In the genomic region with DNA sequence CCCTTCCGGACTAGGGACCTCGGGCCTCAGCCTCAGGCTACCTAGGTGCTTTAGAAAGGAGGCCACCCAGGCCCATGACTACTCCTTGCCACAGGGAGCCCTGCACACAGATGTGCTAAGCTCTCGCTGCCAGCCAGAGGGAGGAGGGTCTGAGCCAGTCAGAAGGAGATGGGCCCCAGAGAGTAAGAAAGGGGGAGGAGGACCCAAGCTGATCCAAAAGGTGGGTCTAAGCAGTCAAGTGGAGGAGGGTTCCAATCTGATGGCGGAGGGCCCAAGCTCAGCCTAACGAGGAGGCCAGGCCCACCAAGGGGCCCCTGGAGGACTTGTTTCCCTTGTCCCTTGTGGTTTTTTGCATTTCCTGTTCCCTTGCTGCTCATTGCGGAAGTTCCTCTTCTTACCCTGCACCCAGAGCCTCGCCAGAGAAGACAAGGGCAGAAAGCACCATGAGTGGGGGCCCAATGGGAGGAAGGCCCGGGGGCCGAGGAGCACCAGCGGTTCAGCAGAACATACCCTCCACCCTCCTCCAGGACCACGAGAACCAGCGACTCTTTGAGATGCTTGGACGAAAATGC, we compare ENCODE assay signal across 9 cellular contexts. TPM values are rescaled to one million over a fixed set of nuclear protein-coding genes. Genes with fewer than 3 reads are reported as not detected.
DNase-seq lines count a peak whose midpoint lies in the region; ATAC-seq and TF ChIP-seq lines count a peak whose summit lies in the region.
"Had no signal": no experiment of that assay in that cellular context is flagged by ENCODE, and none has a peak within 500 bp of the region (broad histone marks: within the 10 kb centered on the region; RNA-seq: fewer than 3 reads in every experiment).

A gene (plus strand): TSS at position 389 of the 572 bp plus-strand sequence. CDS start 55 bp downstream, at position 444.

- H3K9me2 ChIP-seq in OCI-LY1 (ENCODE audit: low read depth, low read length): no peaks in the 10 kb centered on the region

- 65 to 74% (median 72%) methylated on average over 10 to 13 of the region's 13 CpGs for WGBS in adrenal gland, 4 donors
- 17 to 44% (median 40%) methylated on average over 4 to 13 of the region's 13 CpGs for WGBS in spleen, 5 donors

- no peak within 1 kb of the TSS for H2AFZ ChIP-seq in OCI-LY1 (ENCODE audit: low read length)

- no peaks in the 10 kb centered on the region for H3K27me3 ChIP-seq in OCI-LY1 (ENCODE audit: insufficient read depth, low read length)
- peaks cover 8% of the 10 kb centered on the region for H3K27me3 ChIP-seq in adrenal gland
- no peaks in the 10 kb centered on the region for H3K27me3 ChIP-seq in spleen (replicated peaks in 1 of 7)

- intact Hi-C loops in adrenal gland (cut with DNase I) (no loop called here), spleen (cut with DNase I; ENCODE audit: low total_unique reads) (no loop called here)

- no peaks in the 10 kb centered on the region for H4K20me1 ChIP-seq in OCI-LY1 (ENCODE audit: insufficient read depth, low read length)

- peak; percentile 86 for ATAC-seq in GM21528 (IDR thresholded peaks at IDR 0.05; ENCODE audit: low FRiP score, unreplicated experiment)

- H3K9me3 ChIP-seq in OCI-LY1 (ENCODE audit: low read length) (no peaks in the 10 kb centered on the region), adrenal gland (replicated peaks in 1 of 3) (no peaks in the 10 kb centered on the region), spleen (no peaks in the 10 kb centered on the region)

- no peak for TF ChIP-seq POLR2A in adrenal gland (IDR thresholded peaks at IDR 0.05)
- no peak for TF ChIP-seq POLR2A in spleen (IDR thresholded peaks at IDR 0.05)

- peak; percentile 71 for DNase-seq in GF-D8 (lab: John Stamatoyannopoulos, UW)
- peak in 2 of 7 donors; percentile 24 to 50 for DNase-seq in adrenal gland
- peak; percentile 87 for DNase-seq in spleen
- DNase-seq in NCI-H187 treated with DMSO at 0.1 percent for 48 hours (lab: John Stamatoyannopoulos, UW): no peak
- no peak for DNase-seq in NCI-H146 (lab: John Stamatoyannopoulos, UW)
- no peak for DNase-seq in NCI-H69 (lab: John Stamatoyannopoulos, UW)

- no peaks in the 10 kb centered on the region for H3F3A ChIP-seq in OCI-LY1 (ENCODE audit: insufficient read depth, low read length)

- H3K9ac ChIP-seq in OCI-LY1 (ENCODE audit: low read length): peak within 1 kb of the TSS; percentile 84

- H3K27ac ChIP-seq in OCI-LY1 (ENCODE audit: low read depth, low read length, poor library complexity, severe bottlenecking) (peak within 1 kb of the TSS; percentile 62), adrenal gland (peak within 1 kb of the TSS in 3 of 5 donors; percentile 27 to 78 (median 57)), spleen (peak within 1 kb of the TSS; percentile 67 to 94 (median 88))

- peak within 1 kb of the TSS; percentile 78 for H3K4me2 ChIP-seq in OCI-LY1 (ENCODE audit: low read length)

- peaks cover 30% of the 10 kb centered on the region; the same call in 1 of the 2 replicates for H3K36me3 ChIP-seq in OCI-LY1 (ENCODE audit: insufficient read depth, low read length)
- H3K36me3 ChIP-seq in adrenal gland (replicated peaks in 1 of 2): no peaks in the 10 kb centered on the region
- peaks cover 0 to 33% (median 6%) of the 10 kb centered on the region in 6 donors for H3K36me3 ChIP-seq in spleen

- TF ChIP-seq CTCF in OCI-LY1 (IDR thresholded peaks at IDR 0.05; ENCODE audit: low read length) (no peak), adrenal gland (IDR thresholded peaks at IDR 0.05) (no peak), spleen (IDR thresholded peaks at IDR 0.05 in 8 of 11, conservative IDR thresholded peaks at IDR 0.05 in 3 of 11) (no peak)

- no peaks in the 10 kb centered on the region for H3K79me2 ChIP-seq in OCI-LY1 (ENCODE audit: insufficient read depth, low read length)

- H3K4me1 ChIP-seq in OCI-LY1 (ENCODE audit: insufficient read depth, low read length, severe bottlenecking): peaks cover 31% of the 10 kb centered on the region
- no peaks in the 10 kb centered on the region for H3K4me1 ChIP-seq in adrenal gland (replicated peaks in 1 of 2)
- H3K4me1 ChIP-seq in spleen: peaks cover 0 to 70% (median 27%) of the 10 kb centered on the region in 6 donors

- H3K4me3 ChIP-seq in OCI-LY1 (ENCODE audit: low read depth, low read length, poor library complexity, severe bottlenecking) (peak within 1 kb of the TSS; percentile 74), adrenal gland (peak within 1 kb of the TSS in 1 of 4 donors; percentile 15), spleen (peak within 1 kb of the TSS; percentile 36 to 77 (median 45))

RNA-seq across cellular contexts. Expression of the gene that starts here (rescaled TPM):
- total RNA-seq in adrenal gland (10 to 100 TPM in 5 of 8 donors, 1 to 10 TPM in 3; 5.8 to 22.5 (median 13.6) TPM), spleen (100 to 1,000 TPM in 5 of 7 donors, 10 to 100 TPM in 2; 99.3 to 169 (median 107) TPM)
- polyA plus RNA-seq in adrenal gland (10 to 100 TPM in 1 of 3 donors, 1 to 10 TPM in 2; 4.2 to 18.9 (median 9.1) TPM), spleen (10 to 100 TPM; 53.5 to 64.8 (median 56.2) TPM)
- total RNA-seq: pulmonary artery endothelial cell had no signal

Comparison
In these comparisons a context has a peak if more than half of its experiments do, and no peak if none do; other contexts are left out.
1. RNA of the gene that starts here (total RNA-seq): 99.3 to 169 TPM in spleen; 5.8 to 22.5 TPM in adrenal gland; every median in the first group is over 4 times any median in the second.
2. DNase-seq: peak in GF-D8 (single experiment) and spleen (single experiment); none in NCI-H187 treated with DMSO at 0.1 percent for 48 hours (single experiment), NCI-H146 (single experiment) and NCI-H69 (single experiment).
3. Peak in every context shown above with its lines, with median percentiles within 50 percentile points of each other: H3K27ac ChIP-seq.